10 cellular contexts compared by ENCODE assay signal in genomic region chr2:12317853-12318426, GRCh38.
A peak's percentile ranks its signal among the peaks of the same experiment; 100 is the strongest.
DNase-seq lines count a peak whose midpoint lies in the region; ATAC-seq and TF ChIP-seq lines count a peak whose summit lies in the region.
"Had no signal": no experiment of that assay in that cellular context is flagged by ENCODE, and none has a peak within 500 bp of the region (broad histone marks: within the 10 kb centered on the region; RNA-seq: fewer than 3 reads in every experiment).

No MANE protein-coding gene starts in this region.

- intact Hi-C loops in esophagus squamous epithelium (cut with DNase I): no loop called here
- intact Hi-C loops in activated naive CD4-positive, alpha-beta T cell treated with anti-CD3 and anti-CD28 coated beads for 36 hours (cut with micrococcal nuclease): no loop called here

- H3K4me3 Mint-ChIP-seq in osteocyte (ENCODE audit: unreplicated experiment): no peak overlapping the region
- H3K4me3 Mint-ChIP-seq in activated naive CD4-positive, alpha-beta T cell treated with anti-CD3 and anti-CD28 coated beads for 36 hours: no peak overlapping the region
- H3K4me3 Mint-ChIP-seq: neural crest cell had no signal

- H3K27me3 Mint-ChIP-seq in osteocyte (ENCODE audit: unreplicated experiment): no peaks in the 10 kb centered on the region
- H3K27me3 Mint-ChIP-seq in activated naive CD4-positive, alpha-beta T cell treated with anti-CD3 and anti-CD28 coated beads for 36 hours (ENCODE audit: low read depth): no peaks in the 10 kb centered on the region

- peaks cover 66% of the 10 kb centered on the region for H3K4me1 Mint-ChIP-seq in osteocyte (ENCODE audit: unreplicated experiment)
- H3K4me1 Mint-ChIP-seq in activated naive CD4-positive, alpha-beta T cell treated with anti-CD3 and anti-CD28 coated beads for 36 hours (ENCODE audit: low read depth): peaks cover 17% of the 10 kb centered on the region

- no peaks in the 10 kb centered on the region for H3K9me3 Mint-ChIP-seq in osteocyte (ENCODE audit: unreplicated experiment)
- H3K9me3 Mint-ChIP-seq in activated naive CD4-positive, alpha-beta T cell treated with anti-CD3 and anti-CD28 coated beads for 36 hours: no peaks in the 10 kb centered on the region
- H3K9me3 Mint-ChIP-seq: neural crest cell had no signal

- H3K36me3 ChIP-seq in RWPE2 (ENCODE audit: low read depth) (no peaks in the 10 kb centered on the region), esophagus squamous epithelium (no peaks in the 10 kb centered on the region)
- no peaks in the 10 kb centered on the region for H3K36me3 ChIP-seq in effector memory CD4-positive, alpha-beta T cell (ENCODE audit: control insufficient read depth, insufficient read depth, low read length)

- TF ChIP-seq POLR2A in esophagus squamous epithelium (IDR thresholded peaks at IDR 0.05): no peak

- CTCF ChIA-PET in activated naive CD4-positive, alpha-beta T cell treated with anti-CD3 and anti-CD28 coated beads for 36 hours (lab: Charles Lee): no interaction called here

- H3K4me1 ChIP-seq in RWPE2 (ENCODE audit: insufficient read depth, poor library complexity, severe bottlenecking) (peaks cover 35% of the 10 kb centered on the region), esophagus squamous epithelium (peaks cover 9 to 19% (median 12%) of the 10 kb centered on the region in 3 donors)
- H3K4me1 ChIP-seq in effector memory CD4-positive, alpha-beta T cell (ENCODE audit: control insufficient read depth, insufficient read depth, low read length, poor library complexity, severe bottlenecking): no peaks in the 10 kb centered on the region

- TF ChIP-seq CTCF in RWPE2 (IDR thresholded peaks at IDR 0.05; ENCODE audit: poor library complexity, severe bottlenecking) (peak; percentile 3), esophagus squamous epithelium (IDR thresholded peaks at IDR 0.05) (peak in 1 of 6 experiments; percentile 5), osteocyte (IDR thresholded peaks at IDR 0.05) (no peak), GM20000 (IDR thresholded peaks at IDR 0.05; ENCODE audit: extremely low read depth, missing control alignments) (no peak)

- H3K4me3 ChIP-seq in RWPE2 (ENCODE audit: severe bottlenecking) (no peak overlapping the region), esophagus squamous epithelium (no peak overlapping the region)
- H3K4me3 ChIP-seq in effector memory CD4-positive, alpha-beta T cell (ENCODE audit: insufficient read depth, low read depth, low read length, poor library complexity, severe bottlenecking): no peak overlapping the region

- H3K27ac ChIP-seq in RWPE2 (ENCODE audit: poor library complexity, severe bottlenecking) (peak overlapping the region; percentile 98), esophagus squamous epithelium (peak overlapping the region; percentile 39 to 76 (median 65))
- no peak overlapping the region for H3K27ac ChIP-seq in effector memory CD4-positive, alpha-beta T cell (ENCODE audit: insufficient read depth, low read length, poor library complexity, severe bottlenecking)
- H3K27ac ChIP-seq: KMS-11 had no signal

- H3K27ac Mint-ChIP-seq in osteocyte (ENCODE audit: unreplicated experiment): peak overlapping the region; percentile 94
- no peak overlapping the region for H3K27ac Mint-ChIP-seq in activated naive CD4-positive, alpha-beta T cell treated with anti-CD3 and anti-CD28 coated beads for 36 hours

- H3K27me3 ChIP-seq in RWPE2 (ENCODE audit: insufficient read depth, poor library complexity, severe bottlenecking) (no peaks in the 10 kb centered on the region), esophagus squamous epithelium (peaks cover 0 to 60% (median 0%) of the 10 kb centered on the region in 4 donors)
- H3K27me3 ChIP-seq in effector memory CD4-positive, alpha-beta T cell (replicated peaks; ENCODE audit: control insufficient read depth, insufficient read depth, low read length, poor library complexity, severe bottlenecking): no peaks in the 10 kb centered on the region

- 24 to 41% methylated on average over 5 of the region's 5 CpGs for WGBS in esophagus squamous epithelium, 2 donors

- H3K9me3 ChIP-seq in RWPE2 (ENCODE audit: severe bottlenecking) (no peaks in the 10 kb centered on the region), esophagus squamous epithelium (no peaks in the 10 kb centered on the region)
- H3K9me3 ChIP-seq in effector memory CD4-positive, alpha-beta T cell (ENCODE audit: control insufficient read depth, low read length): no peaks in the 10 kb centered on the region

- peak; percentile 81 for DNase-seq in AG20443 (ENCODE audit: low spot score)
- DNase-seq in RWPE2 (ENCODE audit: low spot score): no peak
- DNase-seq in esophagus squamous epithelium (lab: John Stamatoyannopoulos, UW): no peak
- DNase-seq in osteocyte (ENCODE audit: extremely low spot score, unreplicated experiment): no peak
- no peak for DNase-seq in activated naive CD4-positive, alpha-beta T cell treated with anti-CD3 and anti-CD28 coated beads for 36 hours
- DNase-seq in effector memory CD4-positive, alpha-beta T cell: no peak
- no peak for DNase-seq in HT-29 (ENCODE audit: low spot score)
- no peak for DNase-seq in GM20000 (ENCODE audit: low spot score)

- ATAC-seq in RWPE2 (ENCODE audit: low read depth): peak; percentile 82

- no peaks in the 10 kb centered on the region for H3K36me3 Mint-ChIP-seq in osteocyte (ENCODE audit: unreplicated experiment)
- no peaks in the 10 kb centered on the region for H3K36me3 Mint-ChIP-seq in activated naive CD4-positive, alpha-beta T cell treated with anti-CD3 and anti-CD28 coated beads for 36 hours (ENCODE audit: low read depth)
